In genomic region chr19:29605653-29606419, GRCh38 we compare ENCODE assay signal across 8 cellular contexts. TPM values are rescaled to one million over a fixed set of nuclear protein-coding genes. Genes with fewer than 3 reads are reported as not detected.
DNase-seq lines count a peak whose midpoint lies in the region; ATAC-seq and TF ChIP-seq lines count a peak whose summit lies in the region.

POP4 (plus strand) TSS chr19:29606283; CDS start chr19:29606319, 36 bp downstream.

- no peaks in the 10 kb centered on the region for H3K27me3 Mint-ChIP-seq in CD8-positive, alpha-beta T cell (ENCODE audit: low read depth)
- H3K27me3 Mint-ChIP-seq in effector memory CD8-positive, alpha-beta T cell: no peaks in the 10 kb centered on the region
- no peaks in the 10 kb centered on the region for H3K27me3 Mint-ChIP-seq in memory B cell

- ATAC-seq in CD8-positive, alpha-beta T cell: peak; percentile 82
- ATAC-seq in GM19467 (IDR thresholded peaks at IDR 0.05; ENCODE audit: unreplicated experiment): peak; percentile 64
- ATAC-seq in effector memory CD8-positive, alpha-beta T cell (replicated peaks): peak; percentile 79
- ATAC-seq in memory B cell (ENCODE audit: low read depth): peak; percentile 74

- H3K27me3 ChIP-seq in CD8-positive, alpha-beta T cell (ENCODE audit: insufficient read depth, low read length): no peaks in the 10 kb centered on the region

- H3K4me1 Mint-ChIP-seq in CD8-positive, alpha-beta T cell (ENCODE audit: low read depth): peaks cover 30% of the 10 kb centered on the region
- H3K4me1 Mint-ChIP-seq in effector memory CD8-positive, alpha-beta T cell (ENCODE audit: low read depth in 2 of 2): peaks cover 22 to 33% of the 10 kb centered on the region in 2 donors
- H3K4me1 Mint-ChIP-seq in memory B cell: peaks cover 10% of the 10 kb centered on the region

- H3K27ac ChIP-seq in CD8-positive, alpha-beta T cell (ENCODE audit: low read depth, low read length): peak within 1 kb of the TSS; percentile 99

- no peaks in the 10 kb centered on the region for H3K9me3 ChIP-seq in CD8-positive, alpha-beta T cell (ENCODE audit: low read length)

- peak within 1 kb of the TSS; percentile 100 for H3K4me3 Mint-ChIP-seq in CD8-positive, alpha-beta T cell
- peak within 1 kb of the TSS; percentile 97 to 100 for H3K4me3 Mint-ChIP-seq in effector memory CD8-positive, alpha-beta T cell
- peak within 1 kb of the TSS; percentile 97 for H3K4me3 Mint-ChIP-seq in memory B cell

- peak within 1 kb of the TSS; percentile 87 for H3K4me3 ChIP-seq in CD8-positive, alpha-beta T cell (ENCODE audit: low read depth, low read length)

- intact Hi-C loops in CD8-positive, alpha-beta T cell (cut with DNase I, micrococcal nuclease): loop anchor here (1.0 to 10.0 kb wide), 11 partner anchors 59 to 1814 kb away; partner anchors contain the start of genes UQCRFS1 (in 2 of the 2), URI1 (in 2 of the 2), CCNE1 (in 1 of the 2) and PLEKHF1 (in 1 of the 2)

- H3K27ac Mint-ChIP-seq in CD8-positive, alpha-beta T cell: peak within 1 kb of the TSS; percentile 100
- peak within 1 kb of the TSS; percentile 100 for H3K27ac Mint-ChIP-seq in effector memory CD8-positive, alpha-beta T cell
- H3K27ac Mint-ChIP-seq in memory B cell: peak within 1 kb of the TSS; percentile 100

- TF ChIP-seq CTCF in CD8-positive, alpha-beta T cell (IDR thresholded peaks at IDR 0.05): no peak

- DNase-seq in CD8-positive, alpha-beta T cell: peak; percentile 93 to 99 (median 99)
- DNase-seq in HS-27A (ENCODE audit: low read depth) (peak; percentile 75), NOMO-1 (lab: John Stamatoyannopoulos, UW; ENCODE audit: unreplicated experiment in 2 of 2) (peak; percentile 86 to 89), memory B cell (ENCODE audit: low spot score in 2 of 2) (peak; percentile 94 to 98)
- DNase-seq in effector memory CD8-positive, alpha-beta T cell: peak; percentile 96 to 98 (median 97)
- peak; percentile 96 for DNase-seq in stimulated activated CD8-positive, alpha-beta memory T cell treated with anti-CD3 and anti-CD28 coated beads, Interleukin-12 subunit alpha, Interleukin-12 subunit beta, amount 100 ng/mL, for 24 hours (ENCODE audit: extremely low read depth)

- POLR2A ChIA-PET in CD8-positive, alpha-beta T cell (lab: Charles Lee): interaction anchor here (0.6 to 3.7 kb wide), 31 partner anchors 9 to 1812 kb away, joined by 3 to 88 read pairs (median 6); partner anchors contain the start of genes C19orf12, PLEKHF1 and URI1
- POLR2A ChIA-PET in activated CD8-positive, alpha-beta memory T cell treated with anti-CD3 and anti-CD28 coated beads for 36 hours (lab: Charles Lee): interaction anchor here (1.0 to 2.2 kb wide), 13 partner anchors 13 to 336 kb away, joined by 3 to 29 read pairs (median 6); partner anchors contain the start of genes C19orf12, PLEKHF1 and URI1

- no peaks in the 10 kb centered on the region for H3K9me3 Mint-ChIP-seq in CD8-positive, alpha-beta T cell
- H3K9me3 Mint-ChIP-seq in effector memory CD8-positive, alpha-beta T cell: no peaks in the 10 kb centered on the region
- no peaks in the 10 kb centered on the region for H3K9me3 Mint-ChIP-seq in memory B cell

- peaks cover 33% of the 10 kb centered on the region for H3K36me3 Mint-ChIP-seq in CD8-positive, alpha-beta T cell
- H3K36me3 Mint-ChIP-seq in effector memory CD8-positive, alpha-beta T cell (ENCODE audit: insufficient read depth): peaks cover 36% of the 10 kb centered on the region
- H3K36me3 Mint-ChIP-seq in memory B cell: peaks cover 2% of the 10 kb centered on the region

- CTCF ChIA-PET in CD8-positive, alpha-beta T cell (lab: Charles Lee): interaction anchor here (0.8 to 16.5 kb wide), 7 partner anchors 9 to 108 kb away, joined by 3 to 387 read pairs (median 19); partner anchors contain the start of genes C19orf12 and PLEKHF1
- CTCF ChIA-PET in activated CD8-positive, alpha-beta memory T cell treated with anti-CD3 and anti-CD28 coated beads for 36 hours (lab: Charles Lee): interaction anchor here (1.0 to 3.0 kb wide), 10 partner anchors 16 to 868 kb away, joined by 3 to 18 read pairs (median 6); partner anchors contain the start of genes C19orf12 and PLEKHF1

- peaks cover 19% of the 10 kb centered on the region for H3K4me1 ChIP-seq in CD8-positive, alpha-beta T cell (ENCODE audit: insufficient read depth, low read length)

- peaks cover 16% of the 10 kb centered on the region for H3K36me3 ChIP-seq in CD8-positive, alpha-beta T cell (ENCODE audit: insufficient read depth, low read length)

RNA-seq across cellular contexts. Expression of gene POP4, which starts in this region (rescaled TPM):
- 10 to 100 TPM; 43.2 to 47.5 TPM for total RNA-seq in CD8-positive, alpha-beta T cell
- total RNA-seq in activated CD8-positive, alpha-beta memory T cell treated with anti-CD3 and anti-CD28 coated beads for 36 hours: 100 to 1,000 TPM; 137 to 142 TPM

Comparison
In these comparisons a context has a peak if more than half of its experiments do, and no peak if none do; other contexts are left out.
1. Peak in every context shown above with its lines: DNase-seq, ATAC-seq, H3K4me3 ChIP-seq and H3K27ac ChIP-seq.